8 cellular contexts compared by ENCODE assay signal in genomic region chr6:36596359-36596758, GRCh38. TPM values are rescaled to one million over a fixed set of nuclear protein-coding genes. Genes with fewer than 3 reads are reported as not detected.
A peak's percentile ranks its signal among the peaks of the same experiment; 100 is the strongest.
DNase-seq lines count a peak whose midpoint lies in the region; ATAC-seq, FAIRE-seq and TF ChIP-seq lines count a peak whose summit lies in the region.

No MANE protein-coding gene starts in this region.

- intact Hi-C loops in esophagus squamous epithelium (cut with DNase I) (loop anchor here (10.0 kb wide), 1 partner anchor 52 kb away; the partner anchor contains the start of gene STK38), psoas muscle (cut with DNase I) (loop anchor here in 1 of 2 donors (10.0 kb wide), 1 partner anchor 152 kb away; the partner anchor contains the start of genes KCTD20 and PXT1)

- H3K4me1 ChIP-seq in esophagus squamous epithelium = peaks cover 15 to 66% (median 49%) of the 10 kb centered on the region in 3 donors
- H3K4me1 ChIP-seq in psoas muscle = peaks cover 51% of the 10 kb centered on the region

- 0% methylated on average over 5 of the region's 5 CpGs for WGBS in esophagus squamous epithelium, 2 donors
- WGBS in psoas muscle, 3 donors = 10 to 20% (median 11%) methylated on average over 5 of the region's 5 CpGs

- no peak for TF ChIP-seq POLR2A in esophagus squamous epithelium (IDR thresholded peaks at IDR 0.05)

- TF ChIP-seq CTCF in GM12875 (IDR thresholded peaks at IDR 0.05; ENCODE audit: borderline replicate concordance, insufficient read depth, low read depth, low read length) = no peak
- TF ChIP-seq CTCF in esophagus squamous epithelium (IDR thresholded peaks at IDR 0.05) = no peak
- no peak for TF ChIP-seq CTCF in psoas muscle (IDR thresholded peaks at IDR 0.05)
- no peak for TF ChIP-seq CTCF in D721Med (IDR thresholded peaks at IDR 0.05; ENCODE audit: insufficient read depth, missing control alignments)

- no peak for FAIRE-seq in D721Med (lab: Jason Lieb, UNC)

- no peaks in the 10 kb centered on the region for H3K27me3 ChIP-seq in esophagus squamous epithelium
- no peaks in the 10 kb centered on the region for H3K27me3 ChIP-seq in psoas muscle (ENCODE audit: insufficient read depth in 3 of 3, low read length in 2 of 3)

- H3K4me3 ChIP-seq in GM12875 (ENCODE audit: low read depth, low read length) (peak overlapping the region; percentile 75), esophagus squamous epithelium (peak overlapping the region; percentile 61 to 96 (median 88)), psoas muscle (peak overlapping the region; percentile 86)

- H3K27ac ChIP-seq in esophagus squamous epithelium (peak overlapping the region; percentile 95 to 100 (median 98)), psoas muscle (peak overlapping the region; percentile 96)

- ATAC-seq in psoas muscle (no peak), HG03442 (IDR thresholded peaks at IDR 0.05; ENCODE audit: unreplicated experiment) (no peak)

- H3K9me3 ChIP-seq in esophagus squamous epithelium = no peaks in the 10 kb centered on the region
- no peaks in the 10 kb centered on the region for H3K9me3 ChIP-seq in psoas muscle

- peaks cover 19 to 49% (median 34%) of the 10 kb centered on the region in 3 donors for H3K36me3 ChIP-seq in esophagus squamous epithelium
- H3K36me3 ChIP-seq in psoas muscle (ENCODE audit: insufficient read depth in 1 of 2, low read depth in 1 of 2) = peaks cover 13 to 56% of the 10 kb centered on the region in 2 donors

- DNase-seq in RPMI7951 (ENCODE audit: low read depth) (peak; percentile 43), esophagus squamous epithelium (lab: John Stamatoyannopoulos, UW) (no peak), psoas muscle (no peak), D721Med (ENCODE audit: insufficient read length, low spot score) (no peak)
- DNase-seq in stimulated activated CD4-positive, alpha-beta T cell treated with anti-CD3 and anti-CD28 coated beads, Interleukin-4, amount 100 ng/mL, for 24 hours = no peak
- no peak for DNase-seq in stimulated activated CD4-positive, alpha-beta T cell treated with anti-CD3 and anti-CD28 coated beads, Interleukin-15, amount 100 ng/mL, for 24 hours

RNA-seq across cellular contexts. Expression of gene SRSF3, which starts 2.2 kb away (rescaled TPM):
- 435 and 490 TPM in 2 replicates for total RNA-seq in RPMI7951 (2014; rRNA removed; shearing (Covaris generic))
- 100 to 1,000 TPM; 111 to 213 (median 185) TPM for total RNA-seq in esophagus squamous epithelium
- total RNA-seq in psoas muscle = 100 to 1,000 TPM in 2 of 4 donors, 10 to 100 TPM in 2; 64.6 to 182 (median 125) TPM
- polyA plus RNA-seq in psoas muscle = 100 to 1,000 TPM; 109 to 267 (median 176) TPM

RNA-seq across cellular contexts. Expression of gene STK38, which starts 49.1 kb away (rescaled TPM):
- total RNA-seq in RPMI7951 (2014; rRNA removed; shearing (Covaris generic)) = 22.3 and 25.7 TPM in 2 replicates
- total RNA-seq in esophagus squamous epithelium (10 to 100 TPM; 26.5 to 33.6 (median 30.3) TPM), psoas muscle (10 to 100 TPM in 3 of 4 donors, 1 to 10 TPM in 1; 7.7 to 13.6 (median 12.6) TPM)
- 10 to 100 TPM in 1 of 3 donors, 1 to 10 TPM in 2; 8.1 to 18.9 (median 8.4) TPM for polyA plus RNA-seq in psoas muscle
